In the genomic region with DNA sequence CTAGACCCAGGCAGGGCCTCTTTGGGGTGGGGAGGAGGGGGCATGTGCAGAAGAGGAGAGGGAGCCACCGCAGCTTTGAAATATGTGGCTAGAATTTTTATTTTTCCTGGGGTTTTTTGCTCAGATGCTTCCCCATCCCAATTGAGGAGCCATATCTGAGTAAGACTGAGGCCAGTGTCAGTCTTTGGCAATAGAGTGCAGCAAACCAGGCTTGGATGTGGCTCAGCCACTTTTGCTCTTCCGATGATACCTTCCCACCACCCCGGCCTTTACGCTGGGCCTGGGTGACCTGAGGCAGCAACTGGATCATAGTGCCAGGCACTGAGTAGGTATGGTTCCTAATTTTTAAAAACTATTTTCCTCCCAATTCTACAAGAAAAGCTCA, we compare ENCODE assay signal across 25 cellular contexts.
"Had no signal": no experiment of that assay in that cellular context is flagged by ENCODE, and none has a peak within 500 bp of the region (broad histone marks: within the 10 kb centered on the region; RNA-seq: fewer than 3 reads in every experiment).

No MANE protein-coding gene starts in this region.

- ATAC-seq: esophagus mucosa; gastrocnemius medialis; left ventricle myocardium superior; lower lobe of right lung; naive thymus-derived CD8-positive, alpha-beta T cell; psoas muscle; right cardiac atrium; stimulated activated naive B cell treated with anti-CD40 and anti-IgM and Interleukin-4, amounts not matched to agents 10 μg/mL and 1 μg/mL and 100 μg/mL, for 72 hours had no signal

- H3K27me3 Mint-ChIP-seq: stimulated activated naive B cell treated with anti-CD40 and anti-IgM and Interleukin-4, amounts not matched to agents 10 μg/mL and 1 μg/mL and 100 μg/mL, for 72 hours; stimulated activated naive CD8-positive, alpha-beta T cell treated with anti-CD3 and anti-CD28 coated beads, Interleukin-15, Interleukin-2, amounts not matched to agents 100 ng/mL and 50 ng/mL, for 24 hours had no signal

- H3K27ac Mint-ChIP-seq: endodermal cell; naive thymus-derived CD8-positive, alpha-beta T cell; stimulated activated naive B cell treated with anti-CD40 and anti-IgM and Interleukin-4, amounts not matched to agents 10 μg/mL and 1 μg/mL and 100 μg/mL, for 72 hours had no signal

- DNase-seq: effector CD8-positive, alpha-beta T cell; endodermal cell; foreskin fibroblast; gastrocnemius medialis; head of caudate nucleus; left ventricle myocardium superior; lower lobe of right lung; naive thymus-derived CD8-positive, alpha-beta T cell; nucleus accumbens; psoas muscle; right cardiac atrium; stimulated activated CD4-positive, alpha-beta T cell treated with anti-CD3 and anti-CD28 coated beads, Interleukin-2, amount 100 ng/mL, for 48 hours; stimulated activated naive B cell treated with anti-CD40 and anti-IgM and Interleukin-4, amounts not matched to agents 10 μg/mL and 1 μg/mL and 100 μg/mL, for 72 hours; uterus had no signal

- H3K4me3 Mint-ChIP-seq: endodermal cell; naive thymus-derived CD8-positive, alpha-beta T cell; stimulated activated naive B cell treated with anti-CD40 and anti-IgM and Interleukin-4, amounts not matched to agents 10 μg/mL and 1 μg/mL and 100 μg/mL, for 72 hours; stimulated activated naive CD8-positive, alpha-beta T cell treated with anti-CD3 and anti-CD28 coated beads, Interleukin-15, Interleukin-2, amounts not matched to agents 100 ng/mL and 50 ng/mL, for 24 hours had no signal

- FAIRE-seq: colon, keratinocyte had no signal

- H3K36me3 ChIP-seq: gastrocnemius medialis, ovary, uterus had no signal

- H3K9me3 ChIP-seq: gastrocnemius medialis, lower lobe of right lung, ovary, psoas muscle, sigmoid colon, thoracic aorta, tibial nerve, uterus had no signal

- H3K27ac ChIP-seq: epithelial cell of prostate, gastrocnemius medialis, lower lobe of right lung, psoas muscle, spleen, thoracic aorta, tibial nerve had no signal

- H3K4me1 Mint-ChIP-seq: endodermal cell had no signal

- H3K9me3 Mint-ChIP-seq: endodermal cell had no signal

- H3K27me3 ChIP-seq: gastrocnemius medialis, ovary, sigmoid colon, spleen, tibial nerve, upper lobe of left lung, uterus had no signal

- H3K4me3 ChIP-seq: gastrocnemius medialis, lower lobe of right lung, ovary, psoas muscle, sigmoid colon, spleen, thoracic aorta, tibial nerve, upper lobe of left lung, uterus had no signal
